In the genomic region with DNA sequence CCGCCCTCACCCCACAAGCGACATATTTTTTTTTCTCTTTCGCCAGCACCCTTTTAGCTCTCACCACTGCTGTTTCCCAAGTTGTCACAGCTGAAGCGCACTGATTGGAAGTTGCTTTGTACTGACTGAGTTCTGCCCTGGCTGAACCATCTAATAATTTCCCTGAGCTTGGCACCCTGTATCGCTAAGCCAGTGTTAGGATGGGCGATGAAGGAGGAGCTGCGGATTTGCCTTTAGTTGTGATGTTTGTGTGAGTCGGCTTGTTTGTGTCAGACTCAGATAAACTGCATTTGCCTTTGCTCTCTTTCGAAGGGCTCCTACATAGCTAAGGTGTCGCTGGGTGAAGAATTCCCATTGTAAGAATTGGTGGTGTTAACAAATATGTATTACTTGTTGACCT, we compare ENCODE assay signal across 8 cellular contexts. TPM values are rescaled to one million over a fixed set of nuclear protein-coding genes. Genes with fewer than 3 reads are reported as not detected.
DNase-seq lines count a peak whose midpoint lies in the region; ATAC-seq, FAIRE-seq and TF ChIP-seq lines count a peak whose summit lies in the region.

No MANE protein-coding gene starts in this region.

- peak overlapping the region; percentile 82 for H3K27ac Mint-ChIP-seq in CD4-positive, alpha-beta T cell

- CTCF ChIA-PET in CD4-positive, alpha-beta T cell (lab: Charles Lee): interaction anchor here (0.6 to 1.7 kb wide), 12 partner anchors 7 to 234 kb away, joined by 3 to 6 read pairs (median 3); a partner anchor contains a TSS
- CTCF ChIA-PET in PC-3 (lab: Charles Lee) (interaction anchor here (0.6 to 2.0 kb wide), 8 partner anchors 11 to 407 kb away, joined by 3 to 15 read pairs (median 4); a partner anchor contains a TSS), endothelial cell of umbilical vein (lab: Charles Lee) (interaction anchor here (0.7 to 3.3 kb wide), 10 partner anchors 11 to 116 kb away, joined by 3 to 35 read pairs (median 4); no protein-coding TSS in a partner anchor)

- H3K9ac ChIP-seq in PC-3 (ENCODE audit: low read length): peak overlapping the region; percentile 74
- H3K9ac ChIP-seq in endothelial cell of umbilical vein (replicated peaks; ENCODE audit: extremely low read depth, insufficient read depth, low read length): no peak overlapping the region
- no peak overlapping the region for H3K9ac ChIP-seq in neuronal stem cell (ENCODE audit: low read depth, low read length, poor library complexity)

- no peaks in the 10 kb centered on the region for H3K36me3 ChIP-seq in PC-3 (ENCODE audit: low read depth, low read length)
- H3K36me3 ChIP-seq in endothelial cell of umbilical vein (ENCODE audit: control insufficient read depth in 2 of 2, extremely low read depth in 1 of 2, insufficient read depth in 2 of 2, low read length in 2 of 2): no peaks in the 10 kb centered on the region
- peaks cover 0 to 17% of the 10 kb centered on the region in 2 donors for H3K36me3 ChIP-seq in neuronal stem cell (replicated peaks in 1 of 2; ENCODE audit: control insufficient read depth in 2 of 2, insufficient read depth in 2 of 2, low read length in 2 of 2)

- no peak overlapping the region for H2AK5ac ChIP-seq in neuronal stem cell (ENCODE audit: low read depth, low read length)

- no peak overlapping the region for H2BK5ac ChIP-seq in neuronal stem cell (ENCODE audit: low read length)

- peak overlapping the region; percentile 94 for H3K4me3 Mint-ChIP-seq in CD4-positive, alpha-beta T cell

- TF ChIP-seq POLR2A in endothelial cell of umbilical vein (IDR thresholded peaks at IDR 0.05; ENCODE audit: low read depth, low read length): no peak

- H3K18ac ChIP-seq in neuronal stem cell (ENCODE audit: low read length): no peak overlapping the region

- H3K9me2 ChIP-seq in PC-3 (replicated peaks; ENCODE audit: low read length): no peaks in the 10 kb centered on the region

- H3K79me2 ChIP-seq in PC-3 (ENCODE audit: low read length) (peaks cover 42% of the 10 kb centered on the region), endothelial cell of umbilical vein (ENCODE audit: control insufficient read depth, insufficient read depth, low read length) (no peaks in the 10 kb centered on the region)

- no peak for FAIRE-seq in endothelial cell of umbilical vein (lab: Jason Lieb, UNC)

- H3K27me3 Mint-ChIP-seq in CD4-positive, alpha-beta T cell: no peaks in the 10 kb centered on the region

- H2AFZ ChIP-seq in PC-3 (ENCODE audit: low read length) (peak overlapping the region; percentile 83; the same call in 1 of the 2 replicates), endothelial cell of umbilical vein (ENCODE audit: low read depth, low read length) (no peak overlapping the region), neuronal stem cell (ENCODE audit: low read length) (peak overlapping the region; percentile 98)

- H3K9me3 ChIP-seq in CD4-positive, alpha-beta T cell (ENCODE audit: control insufficient read depth, low read length): no peaks in the 10 kb centered on the region
- H3K9me3 ChIP-seq in PC-3 (ENCODE audit: low read length) (no peaks in the 10 kb centered on the region), endothelial cell of umbilical vein (replicated peaks; ENCODE audit: control insufficient read depth, insufficient read depth, low read length) (no peaks in the 10 kb centered on the region), neuronal stem cell (replicated peaks in 1 of 2; ENCODE audit: control insufficient read depth in 2 of 2, insufficient read depth in 1 of 2, low read depth in 1 of 2, low read length in 2 of 2) (no peaks in the 10 kb centered on the region)

- H3K27ac ChIP-seq in CD4-positive, alpha-beta T cell (ENCODE audit: low read depth, low read length): no peak overlapping the region
- H3K27ac ChIP-seq in PC-3 (ENCODE audit: low read length) (peak overlapping the region; percentile 19; the same call in 1 of the 2 replicates), endothelial cell of umbilical vein (ENCODE audit: insufficient read depth, low read depth, low read length) (no peak overlapping the region), neuronal stem cell (replicated peaks; ENCODE audit: low read length) (no peak overlapping the region)

- intact Hi-C loops in CD4-positive, alpha-beta T cell (cut with DNase I, micrococcal nuclease): loop anchor here (2.0 to 10.0 kb wide), 15 partner anchors 50 to 407 kb away; a partner anchor contains a TSS
- intact Hi-C loops in PC-3 (cut with micrococcal nuclease): loop anchor here (1.0 to 5.0 kb wide), 6 partner anchors 101 to 275 kb away; no protein-coding TSS in a partner anchor
- intact Hi-C loops in endothelial cell of umbilical vein (cut with micrococcal nuclease): loop anchor here (10.0 kb wide), 1 partner anchor 223 kb away; no protein-coding TSS in a partner anchor

- H3K4me1 Mint-ChIP-seq in CD4-positive, alpha-beta T cell (ENCODE audit: low read depth): peaks cover 77% of the 10 kb centered on the region

- H4K91ac ChIP-seq in neuronal stem cell (ENCODE audit: low read depth, low read length, poor library complexity): no peak overlapping the region

- H3K4me2 ChIP-seq in PC-3 (ENCODE audit: low read length) (peak overlapping the region; percentile 88), endothelial cell of umbilical vein (ENCODE audit: insufficient read depth, low read length) (peak overlapping the region; percentile 85), neuronal stem cell (ENCODE audit: insufficient read depth, low read length, poor library complexity, severe bottlenecking) (no peak overlapping the region)

- H3K79me1 ChIP-seq in neuronal stem cell (ENCODE audit: low read depth, low read length): no peaks in the 10 kb centered on the region

- H3K4me3 ChIP-seq in PC-3 (ENCODE audit: low read length): peak overlapping the region; percentile 74
- H3K4me3 ChIP-seq in endothelial cell of umbilical vein (replicated peaks in 1 of 3; ENCODE audit: insufficient read depth in 1 of 3, low read depth in 1 of 3, low read length in 3 of 3): peak overlapping the region in 1 of 3 experiments; percentile 71
- H3K4me3 ChIP-seq in neuronal stem cell (ENCODE audit: low read length in 2 of 2): peak overlapping the region in 1 of 2 donors; percentile 74

- no peaks in the 10 kb centered on the region for H3K9me3 Mint-ChIP-seq in CD4-positive, alpha-beta T cell

- H3K4me1 ChIP-seq in PC-3 (ENCODE audit: insufficient read depth, low read length) (peaks cover 32% of the 10 kb centered on the region), endothelial cell of umbilical vein (ENCODE audit: control insufficient read depth, extremely low read depth, insufficient read depth, low read length) (peaks cover 9% of the 10 kb centered on the region), neuronal stem cell (ENCODE audit: control insufficient read depth in 2 of 2, insufficient read depth in 1 of 2, low read depth in 1 of 2, low read length in 2 of 2) (peaks cover 11 to 15% of the 10 kb centered on the region in 2 donors)

- peaks cover 15% of the 10 kb centered on the region for H3K36me3 Mint-ChIP-seq in CD4-positive, alpha-beta T cell (ENCODE audit: low read depth)

- no peak overlapping the region for H2BK15ac ChIP-seq in neuronal stem cell (ENCODE audit: low read length)

- H4K8ac ChIP-seq in neuronal stem cell (ENCODE audit: low read depth, low read length): no peak overlapping the region

- no CpG with 5 or more reads among the region's 10 CpGs for WGBS in neuronal stem cell (ENCODE audit: extremely low coverage in 2 of 2, insufficient read length in 2 of 2, insufficient replicate concordance in 1 of 2), 2 donors

- H2BK12ac ChIP-seq in neuronal stem cell (ENCODE audit: low read length): no peak overlapping the region

- no peak overlapping the region for H2BK120ac ChIP-seq in neuronal stem cell (ENCODE audit: low read depth, low read length)

- no peak for DNase-seq in CD4-positive, alpha-beta T cell
- DNase-seq in PC-3 (no peak), endothelial cell of umbilical vein (ENCODE audit: low read depth, low spot score) (no peak), neuronal stem cell (ENCODE audit: low spot score) (no peak), NCI-H526 treated with DMSO at 0.1 percent for 48 hours (lab: John Stamatoyannopoulos, UW) (no peak), SW 1271 (lab: John Stamatoyannopoulos, UW) (no peak)

- no peaks in the 10 kb centered on the region for H3F3A ChIP-seq in PC-3 (ENCODE audit: low read length, unreplicated experiment)

- no peak overlapping the region for H3K4ac ChIP-seq in neuronal stem cell (ENCODE audit: low read length)

- no peak overlapping the region for H3K23ac ChIP-seq in neuronal stem cell (ENCODE audit: low read depth, low read length, poor library complexity)

- POLR2A ChIA-PET in CD4-positive, alpha-beta T cell (lab: Charles Lee): interaction anchor here (0.8 to 3.5 kb wide), 14 partner anchors 9 to 221 kb away, joined by 3 to 25 read pairs (median 4); no protein-coding TSS in a partner anchor
- POLR2A ChIA-PET in PC-3 (lab: Charles Lee; ENCODE audit: unreplicated experiment): interaction anchor here (0.6 kb wide), 1 partner anchor 19 kb away, joined by 8 read pairs; no protein-coding TSS in a partner anchor
- POLR2A ChIA-PET in endothelial cell of umbilical vein (lab: Charles Lee): no interaction called here

- H3K27me3 ChIP-seq in CD4-positive, alpha-beta T cell (ENCODE audit: control insufficient read depth, insufficient read depth, low read length): no peaks in the 10 kb centered on the region
- H3K27me3 ChIP-seq in PC-3 (ENCODE audit: low read length) (no peaks in the 10 kb centered on the region), endothelial cell of umbilical vein (ENCODE audit: control insufficient read depth in 2 of 2, insufficient read depth in 2 of 2, low read length in 2 of 2) (no peaks in the 10 kb centered on the region), neuronal stem cell (ENCODE audit: control insufficient read depth in 3 of 3, insufficient read depth in 3 of 3, low read depth in 1 of 3, low read length in 3 of 3) (peaks cover 0 to 8% (median 0%) of the 10 kb centered on the region in 3 experiments)

- no peak overlapping the region for H3K14ac ChIP-seq in neuronal stem cell (ENCODE audit: low read length)

- dilution Hi-C loops in endothelial cell of umbilical vein (cut with MboI; ENCODE audit: extremely low pct_ligation_motif_present, low sequenced_read_pairs): no loop called here

- no peak for ATAC-seq in CD4-positive, alpha-beta T cell (ENCODE audit: poor library complexity)
- ATAC-seq in PC-3: no peak
- no peak for ATAC-seq in GM19467 (IDR thresholded peaks at IDR 0.05; ENCODE audit: unreplicated experiment)
- ATAC-seq in HG03342 (IDR thresholded peaks at IDR 0.05; ENCODE audit: unreplicated experiment): no peak

- H3K9me1 ChIP-seq in endothelial cell of umbilical vein (replicated peaks; ENCODE audit: control insufficient read depth, extremely low read depth, insufficient read depth, low read length): no peaks in the 10 kb centered on the region

- H4K20me1 ChIP-seq in PC-3 (ENCODE audit: low read length) (peaks cover 8% of the 10 kb centered on the region; the same call in 1 of the 2 replicates), endothelial cell of umbilical vein (replicated peaks; ENCODE audit: control insufficient read depth, extremely low read depth, insufficient read depth, low read length) (no peaks in the 10 kb centered on the region)

- BruUV-seq in PC-3 (replicated peaks; lab: Mats Ljungman, UMichigan) (no TSS peak), endothelial cell of umbilical vein (replicated peaks; lab: Mats Ljungman, UMichigan) (no TSS peak)

- no peak for TF ChIP-seq CTCF in CD4-positive, alpha-beta T cell (IDR thresholded peaks at IDR 0.05)
- TF ChIP-seq CTCF in PC-3 (conservative IDR thresholded peaks at IDR 0.05; ENCODE audit: low read depth, low read length) (no peak), endothelial cell of umbilical vein (IDR thresholded peaks at IDR 0.05; ENCODE audit: extremely low read depth in 1 of 2, insufficient read depth in 1 of 2, low read depth in 1 of 2, low read length in 2 of 2) (no peak)

RNA-seq across cellular contexts. Expression of a gene that starts 1.3 kb away (rescaled TPM):
- 10 to 100 TPM; 27.3 to 29.2 TPM for total RNA-seq in CD4-positive, alpha-beta T cell
- total RNA-seq in PC-3 (2014; rRNA removed) (6.2 and 16.0 TPM in 2 replicates), endothelial cell of umbilical vein (14.9 and 15.6 TPM in 2 replicates)
- polyA plus RNA-seq in endothelial cell of umbilical vein: 2.8 and 4.6 TPM in 2 replicates
- 5.2 and 5.5 TPM in 2 replicates for polyA plus RNA-seq in endothelial cell of umbilical vein (2011; cell fraction: cytosol; rRNA removed)
- 10.2 and 10.6 TPM in 2 replicates for polyA plus RNA-seq in endothelial cell of umbilical vein (2011; cell fraction: nucleus; rRNA removed)
- polyA plus RNA-seq in endothelial cell of umbilical vein (2012): 5.8 and 9.3 TPM in 2 replicates
- polyA minus RNA-seq in endothelial cell of umbilical vein: 11.7 and 13.7 TPM in 2 replicates
- 1.8 TPM for polyA minus RNA-seq in endothelial cell of umbilical vein (2011; cell fraction: cytosol; rRNA and poly(A)+ RNA removed)
- polyA minus RNA-seq in endothelial cell of umbilical vein (2011; cell fraction: nucleus; rRNA and poly(A)+ RNA removed): 31.4 and 40.0 TPM in 2 replicates
- polyA plus RNA-seq in neuronal stem cell (2013, experiment 1 of 2): 8.7 TPM
- polyA plus RNA-seq in neuronal stem cell (2013, experiment 2 of 2): 8.2 TPM
